In the genomic region with DNA sequence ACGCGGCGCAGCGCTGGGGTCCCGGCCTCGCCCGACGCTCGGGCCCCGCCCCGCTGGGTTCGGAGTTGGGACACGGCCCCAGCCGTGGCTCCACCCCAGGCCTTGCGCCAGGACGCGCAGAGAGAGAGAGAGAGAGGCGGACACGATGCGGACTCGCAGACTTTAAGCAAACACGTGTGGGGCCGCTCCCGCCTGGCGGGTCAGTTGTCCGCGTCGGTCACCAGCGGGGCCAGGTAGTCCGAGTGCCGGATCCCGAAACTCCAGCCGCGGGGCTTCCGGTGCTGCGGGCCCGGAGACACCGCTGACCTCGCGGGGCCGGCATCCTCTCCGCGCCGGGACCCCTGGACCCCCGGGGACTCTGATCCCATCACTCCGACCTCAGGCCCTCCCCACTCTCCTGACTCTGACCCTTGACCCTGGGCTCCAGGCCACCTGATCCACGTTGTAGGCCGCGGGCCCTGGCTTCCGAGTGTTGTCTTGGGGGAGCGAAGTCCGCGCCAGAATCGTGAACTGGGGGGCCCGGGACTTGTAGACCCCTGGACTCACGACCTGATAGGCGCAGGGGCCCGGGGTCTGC, we compare ENCODE assay signal across 8 cellular contexts. TPM values are rescaled to one million over a fixed set of nuclear protein-coding genes. Genes with fewer than 3 reads are reported as not detected.
DNase-seq lines count a peak whose midpoint lies in the region; ATAC-seq and TF ChIP-seq lines count a peak whose summit lies in the region.

No MANE protein-coding gene starts in this region.

- no peak overlapping the region for H3K27ac ChIP-seq in HUES48 (ENCODE audit: low read depth, low read length)

- no peaks in the 10 kb centered on the region for H3K27me3 Mint-ChIP-seq in activated CD4-positive, alpha-beta T cell treated with anti-CD3 and anti-CD28 coated beads for 36 hours
- H3K27me3 Mint-ChIP-seq in activated CD8-positive, alpha-beta memory T cell treated with anti-CD3 and anti-CD28 coated beads, Interleukin-2, amount 10 ng/mL, durations not matched to agents 7 days and 5 days: no peaks in the 10 kb centered on the region
- peaks cover 76% of the 10 kb centered on the region for H3K27me3 Mint-ChIP-seq in neural crest cell (ENCODE audit: low read depth)

- peaks cover 4% of the 10 kb centered on the region for H3K4me1 ChIP-seq in HUES48 (ENCODE audit: control insufficient read depth, insufficient read depth, low read length)

- intact Hi-C loops in activated CD4-positive, alpha-beta T cell treated with anti-CD3 and anti-CD28 coated beads for 36 hours (cut with DNase I, micrococcal nuclease): loop anchor here (2.0 to 5.0 kb wide), 3 partner anchors 32 to 553 kb away; a partner anchor contains a TSS

- peak; percentile 8 for ATAC-seq in activated CD4-positive, alpha-beta T cell treated with anti-CD3 and anti-CD28 coated beads for 36 hours
- ATAC-seq in activated CD8-positive, alpha-beta memory T cell treated with anti-CD3 and anti-CD28 coated beads, Interleukin-2, amount 10 ng/mL, durations not matched to agents 7 days and 5 days: peak; percentile 34
- ATAC-seq in HG03439 (IDR thresholded peaks at IDR 0.05; ENCODE audit: unreplicated experiment): no peak

- H3K4me1 Mint-ChIP-seq in activated CD4-positive, alpha-beta T cell treated with anti-CD3 and anti-CD28 coated beads for 36 hours: peaks cover 45% of the 10 kb centered on the region
- H3K4me1 Mint-ChIP-seq in activated CD8-positive, alpha-beta memory T cell treated with anti-CD3 and anti-CD28 coated beads, Interleukin-2, amount 10 ng/mL, durations not matched to agents 7 days and 5 days: peaks cover 52% of the 10 kb centered on the region
- H3K4me1 Mint-ChIP-seq in neural crest cell: peaks cover 29% of the 10 kb centered on the region

- CTCF ChIA-PET in activated CD4-positive, alpha-beta T cell treated with anti-CD3 and anti-CD28 coated beads for 36 hours (lab: Charles Lee): interaction anchor here (1.8 kb wide), 1 partner anchor 15 kb away, joined by 5 read pairs; a partner anchor contains a TSS
- CTCF ChIA-PET in activated CD8-positive, alpha-beta memory T cell treated with anti-CD3 and anti-CD28 coated beads, Interleukin-2, amount 10 ng/mL, durations not matched to agents 7 days and 5 days (lab: Charles Lee): interaction anchor here (0.6 to 7.1 kb wide), 9 partner anchors 9 to 188 kb away, joined by 3 to 69 read pairs (median 11); a partner anchor contains a TSS

- H3K4me3 ChIP-seq in HUES48 (ENCODE audit: low read depth, low read length) (peak overlapping the region; percentile 65), foreskin fibroblast (ENCODE audit: low read depth in 1 of 2, low read length in 2 of 2) (peak overlapping the region; percentile 50 to 51)

- no peak overlapping the region for H3K9ac ChIP-seq in HUES48 (ENCODE audit: low read depth, low read length)

- H3K36me3 Mint-ChIP-seq in activated CD4-positive, alpha-beta T cell treated with anti-CD3 and anti-CD28 coated beads for 36 hours (ENCODE audit: low read depth): peaks cover 8% of the 10 kb centered on the region
- peaks cover 11% of the 10 kb centered on the region for H3K36me3 Mint-ChIP-seq in activated CD8-positive, alpha-beta memory T cell treated with anti-CD3 and anti-CD28 coated beads, Interleukin-2, amount 10 ng/mL, durations not matched to agents 7 days and 5 days
- H3K36me3 Mint-ChIP-seq in neural crest cell (ENCODE audit: low read depth): peaks cover 3% of the 10 kb centered on the region

- H3K4me3 Mint-ChIP-seq in activated CD4-positive, alpha-beta T cell treated with anti-CD3 and anti-CD28 coated beads for 36 hours: peak overlapping the region; percentile 87
- peak overlapping the region; percentile 94 for H3K4me3 Mint-ChIP-seq in activated CD8-positive, alpha-beta memory T cell treated with anti-CD3 and anti-CD28 coated beads, Interleukin-2, amount 10 ng/mL, durations not matched to agents 7 days and 5 days
- H3K4me3 Mint-ChIP-seq in neural crest cell: peak overlapping the region; percentile 59

- POLR2A ChIA-PET in activated CD4-positive, alpha-beta T cell treated with anti-CD3 and anti-CD28 coated beads for 36 hours (lab: Charles Lee): interaction anchor here (0.6 to 1.0 kb wide), 3 partner anchors 9 to 14 kb away, joined by 3 to 6 read pairs (median 5); no protein-coding TSS in a partner anchor

- peak overlapping the region; percentile 86 for H3K27ac Mint-ChIP-seq in activated CD4-positive, alpha-beta T cell treated with anti-CD3 and anti-CD28 coated beads for 36 hours
- peak overlapping the region; percentile 100 for H3K27ac Mint-ChIP-seq in activated CD8-positive, alpha-beta memory T cell treated with anti-CD3 and anti-CD28 coated beads, Interleukin-2, amount 10 ng/mL, durations not matched to agents 7 days and 5 days
- H3K27ac Mint-ChIP-seq in neural crest cell (ENCODE audit: unreplicated experiment): no peak overlapping the region

- no peak for TF ChIP-seq CTCF in foreskin fibroblast (IDR thresholded peaks at IDR 0.05; ENCODE audit: low read depth, low read length)
- TF ChIP-seq CTCF in neural crest cell (conservative IDR thresholded peaks at IDR 0.05): no peak

- H3K27me3 ChIP-seq in HUES48 (ENCODE audit: control insufficient read depth, insufficient read depth, low read length): peaks cover 72% of the 10 kb centered on the region

- H3K9me3 Mint-ChIP-seq in activated CD4-positive, alpha-beta T cell treated with anti-CD3 and anti-CD28 coated beads for 36 hours (ENCODE audit: low read depth): no peaks in the 10 kb centered on the region
- no peaks in the 10 kb centered on the region for H3K9me3 Mint-ChIP-seq in activated CD8-positive, alpha-beta memory T cell treated with anti-CD3 and anti-CD28 coated beads, Interleukin-2, amount 10 ng/mL, durations not matched to agents 7 days and 5 days (ENCODE audit: low read depth)
- no peaks in the 10 kb centered on the region for H3K9me3 Mint-ChIP-seq in neural crest cell

- no peaks in the 10 kb centered on the region for H3K9me3 ChIP-seq in HUES48 (ENCODE audit: control insufficient read depth, insufficient read depth, low read length)

- H3K36me3 ChIP-seq in HUES48 (ENCODE audit: control insufficient read depth, insufficient read depth, low read length): no peaks in the 10 kb centered on the region

- peak; percentile 71 for DNase-seq in activated CD4-positive, alpha-beta T cell treated with anti-CD3 and anti-CD28 coated beads for 36 hours
- no peak for DNase-seq in activated CD4-positive, alpha-beta T cell treated with anti-CD3 and anti-CD28 coated beads, Interleukin-2, amount 50 U/mL, for 1 hour
- peak; percentile 86 for DNase-seq in activated CD8-positive, alpha-beta memory T cell treated with anti-CD3 and anti-CD28 coated beads, Interleukin-2, amount 10 ng/mL, durations not matched to agents 7 days and 5 days
- peak; percentile 73 to 87 for DNase-seq in foreskin fibroblast
- DNase-seq in neural crest cell (ENCODE audit: low read depth, low spot score): no peak
- no peak for DNase-seq in cortex of kidney (lab: John Stamatoyannopoulos, UW)

RNA-seq across cellular contexts. Expression of a gene that starts 0.6 kb away (rescaled TPM):
- total RNA-seq in activated CD4-positive, alpha-beta T cell treated with anti-CD3 and anti-CD28 coated beads for 36 hours: 10 to 100 TPM; 26.9 to 44.3 TPM
- 100 to 1,000 TPM in 1 of 2 experiments, 10 to 100 TPM in 1; 93.1 to 108 TPM for total RNA-seq in activated CD8-positive, alpha-beta memory T cell treated with anti-CD3 and anti-CD28 coated beads, Interleukin-2, amount 10 ng/mL, durations not matched to agents 7 days and 5 days
- 0.86 and 1.2 TPM in 2 replicates for total RNA-seq in neural crest cell

RNA-seq across cellular contexts. Expression of a gene that starts 5.0 kb away (rescaled TPM):
- 1 to 10 TPM; 2.4 to 5.6 TPM for total RNA-seq in activated CD4-positive, alpha-beta T cell treated with anti-CD3 and anti-CD28 coated beads for 36 hours
- 10 to 100 TPM in 1 of 2 experiments, 1 to 10 TPM in 1; 9.1 to 11.6 TPM for total RNA-seq in activated CD8-positive, alpha-beta memory T cell treated with anti-CD3 and anti-CD28 coated beads, Interleukin-2, amount 10 ng/mL, durations not matched to agents 7 days and 5 days
- total RNA-seq in neural crest cell: 2.3 and 4.2 TPM in 2 replicates

RNA-seq across cellular contexts. Expression of a gene that starts 15.3 kb away (rescaled TPM):
- total RNA-seq in activated CD4-positive, alpha-beta T cell treated with anti-CD3 and anti-CD28 coated beads for 36 hours: 1 to 10 TPM; 5.7 to 6.4 TPM
- 10 to 100 TPM; 10.2 to 12.0 TPM for total RNA-seq in activated CD8-positive, alpha-beta memory T cell treated with anti-CD3 and anti-CD28 coated beads, Interleukin-2, amount 10 ng/mL, durations not matched to agents 7 days and 5 days
- 0.05 and 0.07 TPM in 2 replicates for total RNA-seq in neural crest cell

RNA-seq across cellular contexts. Expression of a gene that starts 22.3 kb away (rescaled TPM):
- 100 to 1,000 TPM; 115 to 123 TPM for total RNA-seq in activated CD4-positive, alpha-beta T cell treated with anti-CD3 and anti-CD28 coated beads for 36 hours
- total RNA-seq in activated CD8-positive, alpha-beta memory T cell treated with anti-CD3 and anti-CD28 coated beads, Interleukin-2, amount 10 ng/mL, durations not matched to agents 7 days and 5 days: 100 to 1,000 TPM; 136 to 181 TPM
- 114 and 116 TPM in 2 replicates for total RNA-seq in neural crest cell

RNA-seq across cellular contexts. Expression of a gene that starts 22.9 kb away (rescaled TPM):
- total RNA-seq in activated CD4-positive, alpha-beta T cell treated with anti-CD3 and anti-CD28 coated beads for 36 hours: 10 to 100 TPM; 46.8 to 49.4 TPM
- total RNA-seq in activated CD8-positive, alpha-beta memory T cell treated with anti-CD3 and anti-CD28 coated beads, Interleukin-2, amount 10 ng/mL, durations not matched to agents 7 days and 5 days: 100 to 1,000 TPM in 1 of 2 experiments, 10 to 100 TPM in 1; 98.6 to 138 TPM
- 76.6 and 82.9 TPM in 2 replicates for total RNA-seq in neural crest cell

Comparison
In these comparisons a context has a peak if more than half of its experiments do, and no peak if none do; other contexts are left out.
1. DNase-seq: peak in activated CD4-positive, alpha-beta T cell treated with anti-CD3 and anti-CD28 coated beads for 36 hours (single experiment), activated CD8-positive, alpha-beta memory T cell treated with anti-CD3 and anti-CD28 coated beads, Interleukin-2, amount 10 ng/mL, durations not matched to agents 7 days and 5 days (single experiment) and foreskin fibroblast (2 of 2); none in activated CD4-positive, alpha-beta T cell treated with anti-CD3 and anti-CD28 coated beads, Interleukin-2, amount 50 U/mL, for 1 hour (single experiment), neural crest cell (single experiment) and cortex of kidney (single experiment).
2. RNA of a gene that starts 0.6 kb away (total RNA-seq): 93.1 to 108 TPM in activated CD8-positive, alpha-beta memory T cell treated with anti-CD3 and anti-CD28 coated beads, Interleukin-2, amount 10 ng/mL, durations not matched to agents 7 days and 5 days and 26.9 to 44.3 TPM in activated CD4-positive, alpha-beta T cell treated with anti-CD3 and anti-CD28 coated beads for 36 hours; 0.86 to 1.2 TPM in neural crest cell; every median in the first group is over 10 times any median in the second.
3. Peak in every context shown above with its lines, with median percentiles within 50 percentile points of each other: H3K4me3 Mint-ChIP-seq.